ENCODE assay signal across 1 cellular context in the genomic region with DNA sequence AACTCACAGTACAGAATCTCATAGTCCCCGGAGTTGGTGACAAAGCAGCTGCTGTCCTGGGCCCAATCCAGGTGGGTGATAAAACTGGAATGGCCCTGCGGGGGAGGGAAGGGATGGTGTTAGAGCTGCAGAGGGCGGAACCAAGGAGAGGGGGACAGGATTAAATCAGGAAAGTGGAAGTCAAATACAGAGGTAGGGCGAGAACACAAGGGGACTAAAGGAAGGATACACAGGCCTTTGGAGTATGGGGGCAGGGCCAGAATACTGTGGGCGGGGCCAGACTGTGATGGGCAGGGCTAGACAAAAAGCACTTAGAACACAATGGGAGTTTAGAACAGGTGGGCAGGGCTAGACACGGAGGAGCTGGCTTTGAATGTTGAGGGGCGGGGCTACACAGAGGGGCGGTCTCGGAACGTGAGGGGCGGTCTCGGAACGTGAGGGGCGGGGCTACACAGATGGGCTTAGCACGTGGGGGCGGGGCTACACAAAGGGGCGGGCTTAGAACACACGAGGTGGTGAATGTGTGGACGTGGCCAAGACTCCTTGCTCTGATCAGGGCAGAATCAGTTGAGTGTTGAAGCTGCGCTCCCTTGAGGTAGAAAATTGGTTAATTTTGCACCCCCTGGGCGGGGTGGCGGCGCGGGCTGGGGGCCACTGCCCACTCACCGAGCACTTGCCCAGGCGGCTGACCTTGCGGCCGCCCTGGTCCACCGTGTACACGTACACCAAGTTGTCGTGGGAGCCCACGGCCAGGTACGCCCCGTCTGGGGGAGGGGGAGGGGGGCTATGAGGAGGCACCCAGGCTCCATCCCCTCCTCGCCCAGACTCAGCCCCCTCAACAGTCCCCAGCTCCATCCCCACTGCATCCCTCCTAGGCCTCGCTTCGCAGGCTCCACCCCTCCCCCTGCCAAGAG.
TF ChIP-seq lines count a peak whose summit lies in the region.

No MANE protein-coding gene starts in this region.

TF ChIP-seq in K562, 482 proteins besides CTCF, POLR2A, EP300 and RAD21 (continues in another document):
- TF ChIP-seq POLR2G (IDR thresholded peaks at IDR 0.05; ENCODE audit: low read depth, low read length) (peak; percentile 87), ELF2 (CRISPR knock-in tag; IDR thresholded peaks at IDR 0.05) (no peak), REST (CRISPR knock-in tag; IDR thresholded peaks at IDR 0.05; ENCODE audit: low read depth) (no peak), GABPB2 (CRISPR knock-in tag; conservative IDR thresholded peaks at IDR 0.05) (no peak), ZNF212 (CRISPR knock-in tag; IDR thresholded peaks at IDR 0.05) (no peak), RBM34 (IDR thresholded peaks at IDR 0.05; ENCODE audit: borderline replicate concordance, insufficient read depth, low read length) (no peak), ZNF282 (CRISPR knock-in tag; IDR thresholded peaks at IDR 0.05) (no peak), SMARCA5 (IDR thresholded peaks at IDR 0.05) (no peak), ZNF551 (CRISPR knock-in tag; IDR thresholded peaks at IDR 0.05) (no peak), THRAP3 (IDR thresholded peaks at IDR 0.05; ENCODE audit: borderline replicate concordance) (no peak), NRF1 (conservative IDR thresholded peaks at IDR 0.05 in 1 of 2, IDR thresholded peaks at IDR 0.05 in 1 of 2) (peak; percentile 60 to 73), ZNF592 (IDR thresholded peaks at IDR 0.05) (no peak; the same call in 1 of the 2 replicates), RBM22 (IDR thresholded peaks at IDR 0.05; ENCODE audit: low read depth, low read length, poor library complexity, severe bottlenecking) (peak; percentile 81), GABPA (tag; conservative IDR thresholded peaks at IDR 0.05; ENCODE audit: low read depth) (0 out of 2 replicates have a peak, but pooled peaks have one; percentile 41), ARID1B (IDR thresholded peaks at IDR 0.05) (0 out of 2 replicates have a peak, but pooled peaks have one; percentile 17), SAP30 (IDR thresholded peaks at IDR 0.05; ENCODE audit: borderline replicate concordance, insufficient read depth, low read depth, low read length, poor library complexity, severe bottlenecking) (peak; percentile 21), GABPB1 (CRISPR knock-in tag; IDR thresholded peaks at IDR 0.05) (peak; percentile 62; the same call in 1 of the 2 replicates), ZNF75A (CRISPR knock-in tag; IDR thresholded peaks at IDR 0.05) (no peak), ZNF436 (CRISPR knock-in tag; IDR thresholded peaks at IDR 0.05) (no peak), NFATC3 (IDR thresholded peaks at IDR 0.05) (no peak), TBP (optimal IDR thresholded peaks at IDR 0.05; ENCODE audit: low read depth, low read length) (peak; percentile 83), ZEB2 (IDR thresholded peaks at IDR 0.05) (peak; percentile 55; the same call in 1 of the 2 replicates), ZBTB11 (CRISPR knock-in tag; IDR thresholded peaks at IDR 0.05) (peak in 1 of 3 experiments; percentile 94; a peak in 2 of 6 replicates), FOXK2 (conservative IDR thresholded peaks at IDR 0.05 in 1 of 2, IDR thresholded peaks at IDR 0.05 in 1 of 2; ENCODE audit: low read depth in 2 of 2) (peak; percentile 72 to 73; a peak in 2 of 4 replicates), DIDO1 (tag; IDR thresholded peaks at IDR 0.05; ENCODE audit: low read depth) (no peak), THRA (IDR thresholded peaks at IDR 0.05) (no peak), ZNF384 (IDR thresholded peaks at IDR 0.05; ENCODE audit: low read depth, low read length) (no peak), EGR1 (conservative IDR thresholded peaks at IDR 0.05) (peak; percentile 47; the same call in 1 of the 2 replicates), ETV5 (CRISPR knock-in tag; IDR thresholded peaks at IDR 0.05; ENCODE audit: low read depth) (0 out of 2 replicates have a peak, but pooled peaks have one; percentile 36), FOXM1 (IDR thresholded peaks at IDR 0.05; ENCODE audit: low read depth) (no peak), FOXM1 (CRISPR knock-in tag; IDR thresholded peaks at IDR 0.05; ENCODE audit: low read depth) (no peak), FOXP1 (CRISPR knock-in tag; IDR thresholded peaks at IDR 0.05) (peak; percentile 13; the same call in 1 of the 2 replicates), ZNF609 (CRISPR knock-in tag; IDR thresholded peaks at IDR 0.05; ENCODE audit: borderline replicate concordance) (0 out of 2 replicates have a peak, but pooled peaks have one; percentile 48)
- TF ChIP-seq, protein P1, sequence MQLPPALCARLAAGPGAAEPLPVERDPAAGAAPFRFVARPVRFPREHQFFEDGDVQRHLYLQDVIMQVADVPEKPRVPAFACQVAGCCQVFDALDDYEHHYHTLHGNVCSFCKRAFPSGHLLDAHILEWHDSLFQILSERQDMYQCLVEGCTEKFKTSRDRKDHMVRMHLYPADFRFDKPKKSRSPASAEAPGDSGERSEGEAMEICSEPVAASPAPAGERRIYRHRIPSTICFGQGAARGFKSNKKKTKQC (CRISPR knock-in tag; IDR thresholded peaks at IDR 0.05), result no peak
- TF ChIP-seq, protein P2, sequence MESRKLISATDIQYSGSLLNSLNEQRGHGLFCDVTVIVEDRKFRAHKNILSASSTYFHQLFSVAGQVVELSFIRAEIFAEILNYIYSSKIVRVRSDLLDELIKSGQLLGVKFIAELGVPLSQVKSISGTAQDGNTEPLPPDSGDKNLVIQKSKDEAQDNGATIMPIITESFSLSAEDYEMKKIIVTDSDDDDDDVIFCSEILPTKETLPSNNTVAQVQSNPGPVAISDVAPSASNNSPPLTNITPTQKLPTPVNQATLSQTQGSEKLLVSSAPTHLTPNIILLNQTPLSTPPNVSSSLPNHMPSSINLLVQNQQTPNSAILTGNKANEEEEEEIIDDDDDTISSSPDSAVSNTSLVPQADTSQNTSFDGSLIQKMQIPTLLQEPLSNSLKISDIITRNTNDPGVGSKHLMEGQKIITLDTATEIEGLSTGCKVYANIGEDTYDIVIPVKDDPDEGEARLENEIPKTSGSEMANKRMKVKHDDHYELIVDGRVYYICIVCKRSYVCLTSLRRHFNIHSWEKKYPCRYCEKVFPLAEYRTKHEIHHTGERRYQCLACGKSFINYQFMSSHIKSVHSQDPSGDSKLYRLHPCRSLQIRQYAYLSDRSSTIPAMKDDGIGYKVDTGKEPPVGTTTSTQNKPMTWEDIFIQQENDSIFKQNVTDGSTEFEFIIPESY (CRISPR knock-in tag; IDR thresholded peaks at IDR 0.05), result peak; percentile 82
